15 cellular contexts compared by ENCODE assay signal in genomic region chr3:150243466-150243865, GRCh38.
DNase-seq lines count a peak whose midpoint lies in the region; ATAC-seq and TF ChIP-seq lines count a peak whose summit lies in the region.
"Had no signal": no experiment of that assay in that cellular context is flagged by ENCODE, and none has a peak within 500 bp of the region (broad histone marks: within the 10 kb centered on the region; RNA-seq: fewer than 3 reads in every experiment).

No MANE protein-coding gene starts in this region.

- no peak for TF ChIP-seq POLR2A in right lobe of liver (IDR thresholded peaks at IDR 0.05)

- no peaks in the 10 kb centered on the region for H3K9me3 ChIP-seq in Panc1 (ENCODE audit: control insufficient read depth, insufficient read depth, low read depth, low read length)
- H3K9me3 ChIP-seq in right lobe of liver, result no peaks in the 10 kb centered on the region
- H3K9me3 ChIP-seq: BE2C had no signal

- H3K36me3 ChIP-seq in Panc1 (ENCODE audit: control insufficient read depth, insufficient read depth, low read length) (no peaks in the 10 kb centered on the region), right lobe of liver (no peaks in the 10 kb centered on the region)
- H3K36me3 ChIP-seq: BE2C had no signal

- peaks cover 4 to 5% of the 10 kb centered on the region in 2 donors for H3K4me1 Mint-ChIP-seq in natural killer cell treated with Interleukin-12 subunit alpha and Interleukin-12 subunit beta and Interleukin-15 and Interleukin-18, amount 100 ng/mL, for 72 hours (ENCODE audit: low read depth in 2 of 2)

- DNase-seq in Panc1 (ENCODE audit: low read depth, low spot score) (no peak), astrocyte of the hippocampus (ENCODE audit: low read depth, low spot score) (peak; percentile 83), right lobe of liver (no peak)
- DNase-seq in natural killer cell treated with Interleukin-12 subunit alpha and Interleukin-12 subunit beta and Interleukin-15 and Interleukin-18, amount 100 ng/mL, for 72 hours (ENCODE audit: low spot score), result no peak
- no peak for DNase-seq in stimulated activated CD4-positive, alpha-beta T cell treated with anti-CD3 and anti-CD28 coated beads, Interleukin-2, amount 100 ng/mL, for 48 hours
- DNase-seq: BE2C; CD4-positive, alpha-beta memory T cell; DMS153; DMS79 treated with DMSO at 0.1 percent for 48 hours; EL; H7 had no signal

- ATAC-seq in Panc1, result no peak
- ATAC-seq in right lobe of liver, result peak in 3 of 4 donors; percentile 27 to 59 (median 33)
- ATAC-seq in HG03571 (IDR thresholded peaks at IDR 0.05; ENCODE audit: unreplicated experiment), result no peak
- ATAC-seq in natural killer cell treated with Interleukin-12 subunit alpha and Interleukin-12 subunit beta and Interleukin-15 and Interleukin-18, amount 100 ng/mL, for 72 hours, result no peak
- no peak for ATAC-seq in GM18907 (IDR thresholded peaks at IDR 0.05; ENCODE audit: unreplicated experiment)
- ATAC-seq: GM23338 had no signal

- WGBS in right lobe of liver (ENCODE audit: insufficient coverage, low coverage, low lambda C conversion rate, missing lambda C conversion rate), result 38% methylated on average over 3 of the region's 3 CpGs

- CTCF ChIA-PET in Panc1 (lab: Charles Lee), result no interaction called here

- H3K27ac ChIP-seq in Panc1 (ENCODE audit: low read length) (peak overlapping the region; percentile 1; the same call in 1 of the 2 replicates), right lobe of liver (no peak overlapping the region)
- H3K27ac ChIP-seq: C4-2B had no signal

- H3K36me3 Mint-ChIP-seq in natural killer cell treated with Interleukin-12 subunit alpha and Interleukin-12 subunit beta and Interleukin-15 and Interleukin-18, amount 100 ng/mL, for 72 hours, result no peaks in the 10 kb centered on the region
- H3K36me3 Mint-ChIP-seq: CD4-positive, alpha-beta memory T cell had no signal

- peaks cover 12% of the 10 kb centered on the region for H3K4me1 ChIP-seq in Panc1 (ENCODE audit: control insufficient read depth, insufficient read depth, low read length)
- H3K4me1 ChIP-seq in right lobe of liver, result no peaks in the 10 kb centered on the region

- intact Hi-C loops in Panc1 (cut with micrococcal nuclease; ENCODE audit: unreplicated experiment), result no loop called here
- intact Hi-C loops in right lobe of liver (cut with DNase I), result no loop called here

- H3K27me3 ChIP-seq in Panc1 (ENCODE audit: control insufficient read depth, insufficient read depth, low read length) (no peaks in the 10 kb centered on the region), right lobe of liver (no peaks in the 10 kb centered on the region)
- H3K27me3 ChIP-seq: BE2C had no signal

- H3K27me3 Mint-ChIP-seq in natural killer cell treated with Interleukin-12 subunit alpha and Interleukin-12 subunit beta and Interleukin-15 and Interleukin-18, amount 100 ng/mL, for 72 hours, result peaks cover 27 to 52% of the 10 kb centered on the region in 2 donors

- no peak for TF ChIP-seq CTCF in Panc1 (IDR thresholded peaks at IDR 0.05)
- TF ChIP-seq CTCF in right lobe of liver (IDR thresholded peaks at IDR 0.05), result no peak

- no peak overlapping the region for H3K4me3 Mint-ChIP-seq in natural killer cell treated with Interleukin-12 subunit alpha and Interleukin-12 subunit beta and Interleukin-15 and Interleukin-18, amount 100 ng/mL, for 72 hours
- H3K4me3 Mint-ChIP-seq: CD4-positive, alpha-beta memory T cell; GM23338 had no signal

- H3K4me3 ChIP-seq in Panc1 (ENCODE audit: low read depth in 2 of 2, low read length in 2 of 2) (no peak overlapping the region), right lobe of liver (no peak overlapping the region)
- H3K4me3 ChIP-seq: GM23338 had no signal

- H3K27ac Mint-ChIP-seq in natural killer cell treated with Interleukin-12 subunit alpha and Interleukin-12 subunit beta and Interleukin-15 and Interleukin-18, amount 100 ng/mL, for 72 hours, result no peak overlapping the region
- H3K27ac Mint-ChIP-seq: CD4-positive, alpha-beta memory T cell; GM23338 had no signal

- POLR2A ChIA-PET in Panc1 (lab: Charles Lee), result no interaction called here

- in situ Hi-C loops in Panc1 (cut with HindIII; ENCODE audit: low pct_unique_long_range_greater_than_20kb, low sequenced_read_pairs), result no loop called here

- BruUV-seq in Panc1 (replicated peaks; lab: Mats Ljungman, UMichigan), result no TSS peak

- H3K9me3 Mint-ChIP-seq in natural killer cell treated with Interleukin-12 subunit alpha and Interleukin-12 subunit beta and Interleukin-15 and Interleukin-18, amount 100 ng/mL, for 72 hours, result no peaks in the 10 kb centered on the region
- H3K9me3 Mint-ChIP-seq: GM23338 had no signal

Comparison
In these comparisons a context has a peak if more than half of its experiments do, and no peak if none do; other contexts are left out.
1. ATAC-seq: peak in right lobe of liver (3 of 4); none in Panc1 (single experiment), HG03571 (single experiment), natural killer cell treated with Interleukin-12 subunit alpha and Interleukin-12 subunit beta and Interleukin-15 and Interleukin-18, amount 100 ng/mL, for 72 hours (0 of 2) and GM18907 (single experiment).